1 cellular context compared by ENCODE assay signal in genomic region chr15:83285979-83286553, GRCh38.
A peak's percentile ranks its signal among the peaks of the same experiment; 100 is the strongest.
TF ChIP-seq lines count a peak whose summit lies in the region.

No MANE protein-coding gene starts in this region.

TF ChIP-seq in IMR-90, 13 proteins besides CTCF, POLR2A, EP300 and RAD21:
- TF ChIP-seq USF2 (IDR thresholded peaks at IDR 0.05; ENCODE audit: low read depth, low read length) (no peak), BHLHE40 (IDR thresholded peaks at IDR 0.05; ENCODE audit: low read depth, low read length) (peak; percentile 48), ELK1 (IDR thresholded peaks at IDR 0.05; ENCODE audit: borderline replicate concordance, low read depth, low read length) (no peak), NFE2L2 (IDR thresholded peaks at IDR 0.05; ENCODE audit: low read depth, low read length) (peak; percentile 39; the same call in 1 of the 2 replicates), CEBPB (IDR thresholded peaks at IDR 0.05; ENCODE audit: low read depth, low read length) (no peak), RFX5 (IDR thresholded peaks at IDR 0.05; ENCODE audit: low read depth, low read length) (no peak), MAZ (IDR thresholded peaks at IDR 0.05; ENCODE audit: borderline replicate concordance, low read depth, low read length) (no peak), FOS (IDR thresholded peaks at IDR 0.05; ENCODE audit: low read depth, low read length) (0 out of 2 replicates have a peak, but pooled peaks have one; percentile 20), RCOR1 (IDR thresholded peaks at IDR 0.05; ENCODE audit: insufficient replicate concordance, low read length) (no peak), SMC3 (IDR thresholded peaks at IDR 0.05; ENCODE audit: low read depth, low read length) (no peak), MXI1 (IDR thresholded peaks at IDR 0.05; ENCODE audit: borderline replicate concordance, low read depth, low read length) (no peak), CHD1 (IDR thresholded peaks at IDR 0.05; ENCODE audit: low read depth, low read length) (no peak), MAFK (IDR thresholded peaks at IDR 0.05; ENCODE audit: low read depth, low read length) (0 out of 2 replicates have a peak, but pooled peaks have one; percentile 7)
TF ChIP-seq in IMR-90: peak in this region for 4.
